21 cellular contexts compared by ENCODE assay signal in genomic region chr17:15233971-15234370, GRCh38. TPM values are rescaled to one million over a fixed set of nuclear protein-coding genes. Genes with fewer than 3 reads are reported as not detected.
"Had no signal": no experiment of that assay in that cellular context is flagged by ENCODE, and none has a peak within 500 bp of the region (broad histone marks: within the 10 kb centered on the region; RNA-seq: fewer than 3 reads in every experiment).

No MANE protein-coding gene starts in this region.

- H3K9me3 Mint-ChIP-seq: effector memory CD8-positive, alpha-beta T cell; naive thymus-derived CD8-positive, alpha-beta T cell; stimulated activated effector memory CD8-positive, alpha-beta T cell treated with anti-CD3 and anti-CD28 coated beads, Interleukin-12 subunit alpha, Interleukin-12 subunit beta, amount 100 ng/mL, for 72 hours had no signal

- H3K27ac Mint-ChIP-seq: naive thymus-derived CD8-positive, alpha-beta T cell; stimulated activated effector memory CD8-positive, alpha-beta T cell treated with anti-CD3 and anti-CD28 coated beads, Interleukin-12 subunit alpha, Interleukin-12 subunit beta, amount 100 ng/mL, for 72 hours had no signal

- ATAC-seq: effector memory CD8-positive, alpha-beta T cell; left lung; naive thymus-derived CD8-positive, alpha-beta T cell; stimulated activated effector memory CD8-positive, alpha-beta T cell treated with anti-CD3 and anti-CD28 coated beads, Interleukin-12 subunit alpha, Interleukin-12 subunit beta, amount 100 ng/mL, for 72 hours; stimulated activated naive CD8-positive, alpha-beta T cell treated with anti-CD3 and anti-CD28 coated beads, Interleukin-15, Interleukin-2, amounts not matched to agents 100 U/mL and 50 U/mL, for 24 hours had no signal

- H3K27ac ChIP-seq: breast epithelium, esophagus squamous epithelium, foreskin keratinocyte, left lung, ovary, testis had no signal

- H3K36me3 ChIP-seq: ovary had no signal

- DNase-seq: central memory CD4-positive, alpha-beta T cell; cortex of kidney; effector memory CD8-positive, alpha-beta T cell; esophagus squamous epithelium; foreskin keratinocyte; kidney glomerular epithelial cell; left lung; mammary epithelial cell; mucosa of descending colon; naive thymus-derived CD8-positive, alpha-beta T cell; ovary; right cardiac atrium; stimulated activated CD4-positive, alpha-beta T cell treated with anti-CD3 and anti-CD28 coated beads, Interleukin-4, amount 100 ng/mL, for 1 hour; stimulated activated CD8-positive, alpha-beta memory T cell treated with anti-CD3 and anti-CD28 coated beads, Interleukin-4, amount 100 ng/mL, for 48 hours; stimulated activated naive CD8-positive, alpha-beta T cell treated with anti-CD3 and anti-CD28 coated beads, Interleukin-15, Interleukin-2, amounts not matched to agents 100 U/mL and 50 U/mL, for 24 hours; testis had no signal

- H3K4me3 ChIP-seq: breast epithelium, esophagus squamous epithelium, left lung, mucosa of descending colon, ovary, smooth muscle cell, testis had no signal

- H3K4me1 ChIP-seq: breast epithelium, foreskin keratinocyte had no signal

- H3K4me1 Mint-ChIP-seq: stimulated activated effector memory CD8-positive, alpha-beta T cell treated with anti-CD3 and anti-CD28 coated beads, Interleukin-12 subunit alpha, Interleukin-12 subunit beta, amount 100 ng/mL, for 72 hours had no signal

- H3K27me3 ChIP-seq: breast epithelium, esophagus squamous epithelium, foreskin keratinocyte, left lung, ovary, testis, tibial nerve had no signal

- H3K9me3 ChIP-seq: breast epithelium, esophagus squamous epithelium, left lung, mucosa of descending colon, ovary, testis, tibial nerve had no signal

- H3K36me3 Mint-ChIP-seq: naive thymus-derived CD8-positive, alpha-beta T cell; stimulated activated effector memory CD8-positive, alpha-beta T cell treated with anti-CD3 and anti-CD28 coated beads, Interleukin-12 subunit alpha, Interleukin-12 subunit beta, amount 100 ng/mL, for 72 hours had no signal

- H3K4me2 ChIP-seq: smooth muscle cell had no signal

- H3K4me3 Mint-ChIP-seq: effector memory CD8-positive, alpha-beta T cell; naive thymus-derived CD8-positive, alpha-beta T cell; stimulated activated effector memory CD8-positive, alpha-beta T cell treated with anti-CD3 and anti-CD28 coated beads, Interleukin-12 subunit alpha, Interleukin-12 subunit beta, amount 100 ng/mL, for 72 hours had no signal

RNA-seq across cellular contexts. Expression of gene PMP22, which starts 31.2 kb away (rescaled TPM):
- polyA plus RNA-seq: naive thymus-derived CD8-positive, alpha-beta T cell; neural cell had no signal
